20 cellular contexts compared by ENCODE assay signal in genomic region chr10:110296966-110297365, GRCh38.
"Had no signal": no experiment of that assay in that cellular context is flagged by ENCODE, and none has a peak within 500 bp of the region (broad histone marks: within the 10 kb centered on the region; RNA-seq: fewer than 3 reads in every experiment).

No MANE protein-coding gene starts in this region.

- ATAC-seq: heart right ventricle, left ventricle myocardium superior, mucosa of descending colon, SK-N-SH treated with all-trans-retinoic acid at 6 μM for 48 hours, T-cell had no signal

- H3K4me3 ChIP-seq: dorsolateral prefrontal cortex, heart right ventricle, mucosa of descending colon, tibial nerve had no signal

- H3K27me3 ChIP-seq: dorsolateral prefrontal cortex, heart right ventricle, tibial nerve had no signal

- DNase-seq: activated B cell treated with CpG ODN at 0.5 μM for 24 hours; activated CD4-positive, alpha-beta T cell treated with anti-CD3 and anti-CD28 coated beads for 4 hours; activated CD8-positive, alpha-beta memory T cell treated with anti-CD3 and anti-CD28 coated beads, Interleukin-2, amount 50 U/mL, for 4 hours; caudate nucleus; dorsolateral prefrontal cortex; erythroblast; heart right ventricle; kidney glomerular epithelial cell; left ventricle myocardium superior; mucosa of descending colon; naive B cell; retina; stimulated activated CD8-positive, alpha-beta memory T cell treated with anti-CD3 and anti-CD28 coated beads, Interleukin-4, amount 100 ng/mL, for 48 hours; stimulated activated naive CD4-positive, alpha-beta T cell treated with Interleukin-2 at 50 U/mL for 16 hours; T-cell; T-helper 9 cell had no signal

- H3K4me3 Mint-ChIP-seq: activated B cell treated with CpG ODN at 0.5 μM for 24 hours; activated T-helper 1 cell treated with anti-CD3 and anti-CD28 coated beads, Interleukin-12 subunit alpha, Interleukin-12 subunit beta, Interleukin-2, Interleukin-4 antibody, amounts not matched to agents 30 ng/mL and 10 ng/mL and 1 ng/mL, durations not matched to agents 14 hours and 24 hours and 36 hours; naive B cell; neural crest cell; T-cell had no signal

- H3K9me3 ChIP-seq: heart right ventricle, mucosa of descending colon, tibial nerve had no signal

- H3K27ac ChIP-seq: heart right ventricle, tibial nerve had no signal

- H3K27ac Mint-ChIP-seq: activated B cell treated with CpG ODN at 0.5 μM for 24 hours; activated T-helper 1 cell treated with anti-CD3 and anti-CD28 coated beads, Interleukin-12 subunit alpha, Interleukin-12 subunit beta, Interleukin-2, Interleukin-4 antibody, amounts not matched to agents 30 ng/mL and 10 ng/mL and 1 ng/mL, durations not matched to agents 14 hours and 24 hours and 36 hours had no signal

- H3K27me3 Mint-ChIP-seq: activated B cell treated with CpG ODN at 0.5 μM for 24 hours, naive B cell, T-cell had no signal

- H3K9me3 Mint-ChIP-seq: activated B cell treated with CpG ODN at 0.5 μM for 24 hours; activated T-helper 1 cell treated with anti-CD3 and anti-CD28 coated beads, Interleukin-12 subunit alpha, Interleukin-12 subunit beta, Interleukin-2, Interleukin-4 antibody, amounts not matched to agents 30 ng/mL and 10 ng/mL and 1 ng/mL, durations not matched to agents 14 hours and 24 hours and 36 hours; naive B cell; neural crest cell; T-cell had no signal
